ENCODE assay signal across 1 cellular context in genomic region chr5:173887610-173888472, GRCh38.
TF ChIP-seq lines count a peak whose summit lies in the region.

TSS of gene CPEB4 (plus strand) at chr5:173888349. CDS start at chr5:173889734, 1,385 bp downstream.

TF ChIP-seq in HepG2, 621 proteins besides CTCF, POLR2A, EP300 and RAD21 (continued from another document and continues in another):
- TF ChIP-seq REPIN1 (CRISPR knock-in tag; IDR thresholded peaks at IDR 0.05; ENCODE audit: borderline replicate concordance, low read depth) (0 out of 2 replicates have a peak, but pooled peaks have one; percentile 40), NFATC3 (CRISPR knock-in tag; IDR thresholded peaks at IDR 0.05) (no peak), ZNF24 (IDR thresholded peaks at IDR 0.05) (no peak), GABPA (IDR thresholded peaks at IDR 0.05; ENCODE audit: low read depth, low read length) (peak; percentile 59), GABPA (CRISPR knock-in tag; IDR thresholded peaks at IDR 0.05; ENCODE audit: low read depth) (peak; percentile 92), THRA (CRISPR knock-in tag; IDR thresholded peaks at IDR 0.05; ENCODE audit: borderline replicate concordance) (peak; percentile 47), RNF219 (CRISPR knock-in tag; IDR thresholded peaks at IDR 0.05) (no peak), ZC3H4 (CRISPR knock-in tag; IDR thresholded peaks at IDR 0.05; ENCODE audit: borderline replicate concordance) (no peak), HIVEP1 (CRISPR knock-in tag; IDR thresholded peaks at IDR 0.05) (peak; percentile 68; the same call in 1 of the 2 replicates), ZSCAN20 (CRISPR knock-in tag; IDR thresholded peaks at IDR 0.05; ENCODE audit: borderline replicate concordance) (no peak), ZEB1 (IDR thresholded peaks at IDR 0.05; ENCODE audit: insufficient replicate concordance, low read depth) (no peak), HCFC1 (IDR thresholded peaks at IDR 0.05; ENCODE audit: low read depth, low read length) (peak; percentile 79), HOMEZ (CRISPR knock-in tag; IDR thresholded peaks at IDR 0.05; ENCODE audit: low read depth) (peak; percentile 37; the same call in 1 of the 2 replicates), ATF7-NPFF (CRISPR knock-in tag; IDR thresholded peaks at IDR 0.05; ENCODE audit: low read depth) (0 out of 2 replicates have a peak, but pooled peaks have one; percentile 36), CREB3 (CRISPR knock-in tag; IDR thresholded peaks at IDR 0.05) (no peak), ZNF230 (CRISPR knock-in tag; IDR thresholded peaks at IDR 0.05) (peak; percentile 85; the same call in 1 of the 2 replicates), RXRB (CRISPR knock-in tag; IDR thresholded peaks at IDR 0.05; ENCODE audit: borderline replicate concordance) (no peak; the same call in none of the 2 replicates), RXRA (CRISPR knock-in tag; IDR thresholded peaks at IDR 0.05) (no peak), TAF1 (CRISPR knock-in tag; IDR thresholded peaks at IDR 0.05) (peak; percentile 95), ZNF441 (CRISPR knock-in tag; IDR thresholded peaks at IDR 0.05; ENCODE audit: borderline replicate concordance) (peak; percentile 27; the same call in 1 of the 2 replicates), ZNF414 (CRISPR knock-in tag; IDR thresholded peaks at IDR 0.05) (peak; percentile 69; the same call in 1 of the 2 replicates), SP4 (CRISPR knock-in tag; IDR thresholded peaks at IDR 0.05) (peak; percentile 99), ZNF235 (CRISPR knock-in tag; IDR thresholded peaks at IDR 0.05; ENCODE audit: borderline replicate concordance) (no peak), JDP2 (CRISPR knock-in tag; IDR thresholded peaks at IDR 0.05; ENCODE audit: borderline replicate concordance) (no peak), NFIC (IDR thresholded peaks at IDR 0.05; ENCODE audit: low read length) (no peak), ZNF772 (CRISPR knock-in tag; IDR thresholded peaks at IDR 0.05) (no peak), ZNF564 (CRISPR knock-in tag; IDR thresholded peaks at IDR 0.05) (0 out of 2 replicates have a peak, but pooled peaks have one; percentile 58), MXI1 (IDR thresholded peaks at IDR 0.05; ENCODE audit: borderline replicate concordance, low read depth, low read length) (peak; percentile 81; the same call in 2 of the 3 replicates), TERF1 (CRISPR knock-in tag; IDR thresholded peaks at IDR 0.05) (no peak), PITX1 (CRISPR knock-in tag; IDR thresholded peaks at IDR 0.05) (peak; percentile 53), CHCHD3 (CRISPR knock-in tag; IDR thresholded peaks at IDR 0.05) (0 out of 2 replicates have a peak, but pooled peaks have one; percentile 67), ZNF609 (CRISPR knock-in tag; IDR thresholded peaks at IDR 0.05; ENCODE audit: borderline replicate concordance) (peak; percentile 50), ZNF670 (CRISPR knock-in tag; IDR thresholded peaks at IDR 0.05; ENCODE audit: borderline replicate concordance) (peak; percentile 80; the same call in 1 of the 2 replicates), HNRNPL (IDR thresholded peaks at IDR 0.05; ENCODE audit: low read depth, low read length) (peak; percentile 52; the same call in 1 of the 2 replicates), ZNF577 (CRISPR knock-in tag; IDR thresholded peaks at IDR 0.05; ENCODE audit: borderline replicate concordance, low read depth) (no peak), ZNF430 (CRISPR knock-in tag; IDR thresholded peaks at IDR 0.05) (peak; percentile 70; the same call in 1 of the 2 replicates), ZNF33B (CRISPR knock-in tag; IDR thresholded peaks at IDR 0.05) (no peak), MNT (IDR thresholded peaks at IDR 0.05) (peak; percentile 64), ZMAT3 (CRISPR knock-in tag; conservative IDR thresholded peaks at IDR 0.05) (peak; percentile 78), ZNF382 (CRISPR knock-in tag; IDR thresholded peaks at IDR 0.05; ENCODE audit: borderline replicate concordance) (no peak), ZNF264 (CRISPR knock-in tag; IDR thresholded peaks at IDR 0.05) (no peak), ZNF781 (CRISPR knock-in tag; IDR thresholded peaks at IDR 0.05; ENCODE audit: borderline replicate concordance, not compliant biosample characterization) (peak; percentile 55), ZSCAN31 (CRISPR knock-in tag; IDR thresholded peaks at IDR 0.05; ENCODE audit: low read depth) (peak; percentile 18; the same call in 1 of the 2 replicates), NR2F2 (IDR thresholded peaks at IDR 0.05; ENCODE audit: borderline replicate concordance, low read depth) (0 out of 2 replicates have a peak, but pooled peaks have one; percentile 5), TFDP2 (CRISPR knock-in tag; IDR thresholded peaks at IDR 0.05) (0 out of 2 replicates have a peak, but pooled peaks have one; percentile 23), HIC2 (CRISPR knock-in tag; IDR thresholded peaks at IDR 0.05; ENCODE audit: low read depth) (no peak; the same call in 1 of the 2 replicates)
